1 cellular context compared by ENCODE assay signal in the genomic region with DNA sequence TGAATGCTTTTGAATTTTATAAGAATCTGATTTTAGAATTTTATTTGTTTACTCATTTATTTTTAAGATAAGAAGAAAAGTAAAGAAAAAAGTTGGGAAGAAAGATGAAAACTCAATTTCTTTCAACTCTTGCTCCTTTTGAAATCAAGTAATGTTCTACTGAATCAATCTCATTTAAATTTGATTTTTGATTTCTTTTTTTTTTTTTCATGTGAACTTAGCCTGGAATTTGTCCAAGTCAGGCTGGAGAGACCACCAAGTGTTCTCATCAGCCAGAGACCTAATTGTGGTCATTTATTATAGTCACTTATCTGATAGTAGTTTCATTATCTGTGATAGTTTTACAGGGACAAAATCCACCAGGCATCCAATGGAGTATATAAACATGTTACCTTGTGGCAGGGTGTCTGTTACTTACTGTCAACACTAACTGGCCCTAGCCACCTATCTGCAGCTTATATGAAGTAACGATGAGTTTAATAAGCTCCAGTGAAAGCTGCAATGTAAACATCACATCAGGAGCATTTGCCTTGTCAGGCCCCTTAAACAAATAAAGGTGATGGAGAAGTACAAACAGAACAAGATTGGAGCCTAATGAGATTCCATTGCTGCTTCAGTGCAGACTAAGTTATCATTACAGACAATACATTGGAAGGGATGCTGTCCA.
A peak's percentile ranks its signal among the peaks of the same experiment; 100 is the strongest.
TF ChIP-seq lines count a peak whose summit lies in the region.

No MANE protein-coding gene starts in this region.

TF ChIP-seq in HEK293, 187 proteins besides CTCF, POLR2A, EP300 and RAD21 (continued from another document and continues in another):
- TF ChIP-seq, protein P1, sequence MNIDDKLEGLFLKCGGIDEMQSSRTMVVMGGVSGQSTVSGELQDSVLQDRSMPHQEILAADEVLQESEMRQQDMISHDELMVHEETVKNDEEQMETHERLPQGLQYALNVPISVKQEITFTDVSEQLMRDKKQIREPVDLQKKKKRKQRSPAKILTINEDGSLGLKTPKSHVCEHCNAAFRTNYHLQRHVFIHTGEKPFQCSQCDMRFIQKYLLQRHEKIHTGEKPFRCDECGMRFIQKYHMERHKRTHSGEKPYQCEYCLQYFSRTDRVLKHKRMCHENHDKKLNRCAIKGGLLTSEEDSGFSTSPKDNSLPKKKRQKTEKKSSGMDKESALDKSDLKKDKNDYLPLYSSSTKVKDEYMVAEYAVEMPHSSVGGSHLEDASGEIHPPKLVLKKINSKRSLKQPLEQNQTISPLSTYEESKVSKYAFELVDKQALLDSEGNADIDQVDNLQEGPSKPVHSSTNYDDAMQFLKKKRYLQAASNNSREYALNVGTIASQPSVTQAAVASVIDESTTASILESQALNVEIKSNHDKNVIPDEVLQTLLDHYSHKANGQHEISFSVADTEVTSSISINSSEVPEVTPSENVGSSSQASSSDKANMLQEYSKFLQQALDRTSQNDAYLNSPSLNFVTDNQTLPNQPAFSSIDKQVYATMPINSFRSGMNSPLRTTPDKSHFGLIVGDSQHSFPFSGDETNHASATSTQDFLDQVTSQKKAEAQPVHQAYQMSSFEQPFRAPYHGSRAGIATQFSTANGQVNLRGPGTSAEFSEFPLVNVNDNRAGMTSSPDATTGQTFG (tag by site-specific recombination; IDR thresholded peaks at IDR 0.05; ENCODE audit: borderline replicate concordance) = no peak
- TF ChIP-seq, protein P2, sequence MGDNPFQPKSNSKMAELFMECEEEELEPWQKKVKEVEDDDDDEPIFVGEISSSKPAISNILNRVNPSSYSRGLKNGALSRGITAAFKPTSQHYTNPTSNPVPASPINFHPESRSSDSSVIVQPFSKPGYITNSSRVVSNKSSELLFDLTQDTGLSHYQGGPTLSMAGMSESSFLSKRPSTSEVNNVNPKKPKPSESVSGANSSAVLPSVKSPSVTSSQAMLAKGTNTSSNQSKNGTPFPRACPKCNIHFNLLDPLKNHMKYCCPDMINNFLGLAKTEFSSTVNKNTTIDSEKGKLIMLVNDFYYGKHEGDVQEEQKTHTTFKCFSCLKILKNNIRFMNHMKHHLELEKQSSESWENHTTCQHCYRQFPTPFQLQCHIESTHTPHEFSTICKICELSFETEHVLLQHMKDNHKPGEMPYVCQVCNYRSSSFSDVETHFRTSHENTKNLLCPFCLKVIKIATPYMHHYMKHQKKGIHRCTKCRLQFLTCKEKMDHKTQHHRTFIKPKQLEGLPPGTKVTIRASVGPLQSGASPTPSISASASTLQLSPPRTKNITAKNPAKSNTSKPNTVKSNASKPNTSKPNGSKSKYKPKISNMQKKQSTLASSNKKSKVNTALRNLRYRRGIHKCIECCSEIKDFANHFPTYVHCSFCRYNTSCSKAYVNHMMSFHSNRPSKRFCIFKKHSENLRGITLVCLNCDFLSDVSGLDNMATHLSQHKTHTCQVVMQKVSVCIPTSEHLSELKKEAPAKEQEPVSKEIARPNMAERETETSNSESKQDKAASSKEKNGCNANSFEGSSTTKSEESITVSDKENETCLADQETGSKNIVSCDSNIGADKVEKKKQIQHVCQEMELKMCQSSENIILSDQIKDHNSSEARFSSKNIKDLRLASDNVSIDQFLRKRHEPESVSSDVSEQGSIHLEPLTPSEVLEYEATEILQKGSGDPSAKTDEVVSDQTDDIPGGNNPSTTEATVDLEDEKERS (tag by site-specific recombination; IDR thresholded peaks at IDR 0.05) = no peak
- TF ChIP-seq ZNF248 (tag by site-specific recombination; IDR thresholded peaks at IDR 0.05) = no peak
- peak; percentile 71 for TF ChIP-seq GFI1B (tag by site-specific recombination; IDR thresholded peaks at IDR 0.05)
- peak; percentile 92 for TF ChIP-seq GLI2 (tag by site-specific recombination; IDR thresholded peaks at IDR 0.05; ENCODE audit: borderline replicate concordance, low read depth)
- 0 out of 2 replicates have a peak, but pooled peaks have one; percentile 35 for TF ChIP-seq ZSCAN4 (tag by site-specific recombination; IDR thresholded peaks at IDR 0.05)
- TF ChIP-seq ZNF548 (tag by site-specific recombination; IDR thresholded peaks at IDR 0.05) = no peak
- peak; percentile 67 for TF ChIP-seq ZNF596 (tag by site-specific recombination; IDR thresholded peaks at IDR 0.05)
- TF ChIP-seq ZNF19 (tag by site-specific recombination; IDR thresholded peaks at IDR 0.05; ENCODE audit: low read depth) = peak; percentile 96
- peak; percentile 82 for TF ChIP-seq ZSCAN30 (tag by site-specific recombination; IDR thresholded peaks at IDR 0.05)
- TF ChIP-seq ZNF664 (tag by site-specific recombination; IDR thresholded peaks at IDR 0.05) = peak; percentile 91
- no peak for TF ChIP-seq ZBTB20 (tag by site-specific recombination; IDR thresholded peaks at IDR 0.05)
- TF ChIP-seq ZNF175 (tag by site-specific recombination; IDR thresholded peaks at IDR 0.05) = no peak
- TF ChIP-seq ZNF26 (tag by site-specific recombination; IDR thresholded peaks at IDR 0.05) = no peak
- TF ChIP-seq ZBTB7A (tag by site-specific recombination; IDR thresholded peaks at IDR 0.05; ENCODE audit: low read depth) = no peak
- peak; percentile 49 for TF ChIP-seq GLIS1 (tag by site-specific recombination; IDR thresholded peaks at IDR 0.05)
- TF ChIP-seq ZNF792 (tag by site-specific recombination; IDR thresholded peaks at IDR 0.05) = no peak
- no peak for TF ChIP-seq ZEB2 (tag by site-specific recombination; IDR thresholded peaks at IDR 0.05)
- peak; percentile 76; the same call in 1 of the 2 replicates for TF ChIP-seq ZNF18 (tag by site-specific recombination; IDR thresholded peaks at IDR 0.05)
- TF ChIP-seq ZNF645 (tag by site-specific recombination; IDR thresholded peaks at IDR 0.05) = no peak
- TF ChIP-seq ZNF274 (IDR thresholded peaks at IDR 0.05; ENCODE audit: low read length) = no peak
- TF ChIP-seq ZNF274 (tag by site-specific recombination; IDR thresholded peaks at IDR 0.05; ENCODE audit: borderline replicate concordance) = no peak
- peak; percentile 54; the same call in 1 of the 2 replicates for TF ChIP-seq KLF8 (tag by site-specific recombination; IDR thresholded peaks at IDR 0.05)
- no peak for TF ChIP-seq ZNF830 (tag by site-specific recombination; IDR thresholded peaks at IDR 0.05; ENCODE audit: low read depth)
- peak; percentile 65; the same call in 1 of the 2 replicates for TF ChIP-seq IKZF3 (tag by site-specific recombination; IDR thresholded peaks at IDR 0.05)
- no peak for TF ChIP-seq RBAK (tag by site-specific recombination; IDR thresholded peaks at IDR 0.05)
- no peak for TF ChIP-seq ZNF214 (tag by site-specific recombination; IDR thresholded peaks at IDR 0.05; ENCODE audit: borderline replicate concordance)
- TF ChIP-seq ZNF157 (tag by site-specific recombination; IDR thresholded peaks at IDR 0.05) = no peak
- peak; percentile 86 for TF ChIP-seq KLF1 (tag by site-specific recombination; IDR thresholded peaks at IDR 0.05)
- peak; percentile 44; the same call in 1 of the 2 replicates for TF ChIP-seq ZBTB17 (tag by site-specific recombination; IDR thresholded peaks at IDR 0.05)
- no peak for TF ChIP-seq ZSCAN23 (tag by site-specific recombination; IDR thresholded peaks at IDR 0.05)
- TF ChIP-seq ZFP37 (tag by site-specific recombination; IDR thresholded peaks at IDR 0.05) = no peak
- TF ChIP-seq, protein P3, sequence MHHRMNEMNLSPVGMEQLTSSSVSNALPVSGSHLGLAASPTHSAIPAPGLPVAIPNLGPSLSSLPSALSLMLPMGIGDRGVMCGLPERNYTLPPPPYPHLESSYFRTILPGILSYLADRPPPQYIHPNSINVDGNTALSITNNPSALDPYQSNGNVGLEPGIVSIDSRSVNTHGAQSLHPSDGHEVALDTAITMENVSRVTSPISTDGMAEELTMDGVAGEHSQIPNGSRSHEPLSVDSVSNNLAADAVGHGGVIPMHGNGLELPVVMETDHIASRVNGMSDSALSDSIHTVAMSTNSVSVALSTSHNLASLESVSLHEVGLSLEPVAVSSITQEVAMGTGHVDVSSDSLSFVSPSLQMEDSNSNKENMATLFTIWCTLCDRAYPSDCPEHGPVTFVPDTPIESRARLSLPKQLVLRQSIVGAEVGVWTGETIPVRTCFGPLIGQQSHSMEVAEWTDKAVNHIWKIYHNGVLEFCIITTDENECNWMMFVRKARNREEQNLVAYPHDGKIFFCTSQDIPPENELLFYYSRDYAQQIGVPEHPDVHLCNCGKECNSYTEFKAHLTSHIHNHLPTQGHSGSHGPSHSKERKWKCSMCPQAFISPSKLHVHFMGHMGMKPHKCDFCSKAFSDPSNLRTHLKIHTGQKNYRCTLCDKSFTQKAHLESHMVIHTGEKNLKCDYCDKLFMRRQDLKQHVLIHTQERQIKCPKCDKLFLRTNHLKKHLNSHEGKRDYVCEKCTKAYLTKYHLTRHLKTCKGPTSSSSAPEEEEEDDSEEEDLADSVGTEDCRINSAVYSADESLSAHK (tag by site-specific recombination; IDR thresholded peaks at IDR 0.05) = peak; percentile 89
- TF ChIP-seq ZNF626 (tag by site-specific recombination; IDR thresholded peaks at IDR 0.05) = peak; percentile 6; the same call in 1 of the 2 replicates
- TF ChIP-seq ZNF302 (tag by site-specific recombination; IDR thresholded peaks at IDR 0.05; ENCODE audit: low read depth) = no peak
- no peak for TF ChIP-seq ZFP69B (tag by site-specific recombination; IDR thresholded peaks at IDR 0.05)
- TF ChIP-seq ZNF623 (tag by site-specific recombination; IDR thresholded peaks at IDR 0.05) = no peak
- TF ChIP-seq HOXD13 (CRISPR knock-in tag; IDR thresholded peaks at IDR 0.05; ENCODE audit: borderline replicate concordance) = peak; percentile 90
- TF ChIP-seq ZNF37A (tag by site-specific recombination; IDR thresholded peaks at IDR 0.05) = no peak
- TF ChIP-seq, protein P4, sequence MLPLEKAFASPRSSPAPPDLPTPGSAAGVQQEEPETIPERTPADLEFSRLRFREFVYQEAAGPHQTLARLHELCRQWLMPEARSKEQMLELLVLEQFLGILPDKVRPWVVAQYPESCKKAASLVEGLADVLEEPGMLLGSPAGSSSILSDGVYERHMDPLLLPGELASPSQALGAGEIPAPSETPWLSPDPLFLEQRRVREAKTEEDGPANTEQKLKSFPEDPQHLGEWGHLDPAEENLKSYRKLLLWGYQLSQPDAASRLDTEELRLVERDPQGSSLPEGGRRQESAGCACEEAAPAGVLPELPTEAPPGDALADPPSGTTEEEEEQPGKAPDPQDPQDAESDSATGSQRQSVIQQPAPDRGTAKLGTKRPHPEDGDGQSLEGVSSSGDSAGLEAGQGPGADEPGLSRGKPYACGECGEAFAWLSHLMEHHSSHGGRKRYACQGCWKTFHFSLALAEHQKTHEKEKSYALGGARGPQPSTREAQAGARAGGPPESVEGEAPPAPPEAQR (tag by site-specific recombination; IDR thresholded peaks at IDR 0.05) = no peak
- peak; percentile 92 for TF ChIP-seq OVOL3 (tag by site-specific recombination; IDR thresholded peaks at IDR 0.05)
- peak; percentile 83 for TF ChIP-seq PRDM6 (tag by site-specific recombination; IDR thresholded peaks at IDR 0.05)
- TF ChIP-seq KLF7 (tag by site-specific recombination; IDR thresholded peaks at IDR 0.05; ENCODE audit: borderline replicate concordance) = peak; percentile 94; the same call in 1 of the 2 replicates
- no peak for TF ChIP-seq ZNF16 (tag by site-specific recombination; IDR thresholded peaks at IDR 0.05; ENCODE audit: low read depth)
- peak; percentile 98 for TF ChIP-seq ZNF843 (tag by site-specific recombination; IDR thresholded peaks at IDR 0.05)
- peak; percentile 90 for TF ChIP-seq ZXDB (tag by site-specific recombination; IDR thresholded peaks at IDR 0.05)
